15 cellular contexts compared by ENCODE assay signal in genomic region chr15:47802216-47802615, GRCh38.
A peak's percentile ranks its signal among the peaks of the same experiment; 100 is the strongest.
DNase-seq lines count a peak whose midpoint lies in the region; ATAC-seq and TF ChIP-seq lines count a peak whose summit lies in the region.
"Had no signal": no experiment of that assay in that cellular context is flagged by ENCODE, and none has a peak within 500 bp of the region (broad histone marks: within the 10 kb centered on the region; RNA-seq: fewer than 3 reads in every experiment).

No MANE protein-coding gene starts in this region.

- TF ChIP-seq CTCF in RWPE1 (conservative IDR thresholded peaks at IDR 0.05; ENCODE audit: low read depth) (no peak), VCaP (conservative IDR thresholded peaks at IDR 0.05) (no peak), osteocyte (IDR thresholded peaks at IDR 0.05) (no peak)

- H3K36me3 Mint-ChIP-seq in osteocyte (ENCODE audit: unreplicated experiment) = no peaks in the 10 kb centered on the region
- no peaks in the 10 kb centered on the region for H3K36me3 Mint-ChIP-seq in activated CD8-positive, alpha-beta memory T cell treated with anti-CD3 and anti-CD28 coated beads, Interleukin-2, amount 10 ng/mL, durations not matched to agents 7 days and 5 days
- H3K36me3 Mint-ChIP-seq: CD8-positive, alpha-beta memory T cell had no signal

- H3K9me3 Mint-ChIP-seq in osteocyte (ENCODE audit: unreplicated experiment) = no peaks in the 10 kb centered on the region
- no peaks in the 10 kb centered on the region for H3K9me3 Mint-ChIP-seq in activated CD8-positive, alpha-beta memory T cell treated with anti-CD3 and anti-CD28 coated beads, Interleukin-2, amount 10 ng/mL, durations not matched to agents 7 days and 5 days (ENCODE audit: low read depth)
- H3K9me3 Mint-ChIP-seq: H9 had no signal

- no peak overlapping the region for H3K4me3 Mint-ChIP-seq in osteocyte (ENCODE audit: unreplicated experiment)
- H3K4me3 Mint-ChIP-seq in activated CD8-positive, alpha-beta memory T cell treated with anti-CD3 and anti-CD28 coated beads, Interleukin-2, amount 10 ng/mL, durations not matched to agents 7 days and 5 days = no peak overlapping the region
- H3K4me3 Mint-ChIP-seq: B cell; CD8-positive, alpha-beta memory T cell; H9 had no signal

- H3K27ac Mint-ChIP-seq in osteocyte (ENCODE audit: unreplicated experiment) = no peak overlapping the region
- H3K27ac Mint-ChIP-seq in activated CD8-positive, alpha-beta memory T cell treated with anti-CD3 and anti-CD28 coated beads, Interleukin-2, amount 10 ng/mL, durations not matched to agents 7 days and 5 days = no peak overlapping the region
- H3K27ac Mint-ChIP-seq: B cell; CD8-positive, alpha-beta memory T cell; H9 had no signal

- CTCF ChIA-PET in RWPE1 (lab: Yijun Ruan, JAX) = interaction anchor here (0.9 kb wide), 1 partner anchor 84 kb away, joined by 3 read pairs; no protein-coding TSS in a partner anchor
- CTCF ChIA-PET in activated CD8-positive, alpha-beta memory T cell treated with anti-CD3 and anti-CD28 coated beads, Interleukin-2, amount 10 ng/mL, durations not matched to agents 7 days and 5 days (lab: Charles Lee) = no interaction called here

- POLR2A ChIA-PET in RWPE1 (lab: Yijun Ruan, JAX; ENCODE audit: low non-redundant PET) = no interaction called here

- peak overlapping the region; percentile 77 for H3K27ac ChIP-seq in RWPE1
- H3K27ac ChIP-seq in VCaP = peak overlapping the region; percentile 23; the same call in 1 of the 2 replicates
- H3K27ac ChIP-seq in epithelial cell of prostate = peak overlapping the region; percentile 88
- H3K27ac ChIP-seq: BLaER1 treated with 17β-estradiol and CSF1 and Interleukin-3, amounts not matched to agents 10 nM and 100 nM had no signal

- no peaks in the 10 kb centered on the region for H3K4me1 Mint-ChIP-seq in osteocyte (ENCODE audit: unreplicated experiment)
- H3K4me1 Mint-ChIP-seq in activated CD8-positive, alpha-beta memory T cell treated with anti-CD3 and anti-CD28 coated beads, Interleukin-2, amount 10 ng/mL, durations not matched to agents 7 days and 5 days = no peaks in the 10 kb centered on the region
- H3K4me1 Mint-ChIP-seq: CD8-positive, alpha-beta memory T cell had no signal

- H3K27me3 Mint-ChIP-seq in osteocyte (ENCODE audit: unreplicated experiment) = peaks cover 22% of the 10 kb centered on the region
- H3K27me3 Mint-ChIP-seq in activated CD8-positive, alpha-beta memory T cell treated with anti-CD3 and anti-CD28 coated beads, Interleukin-2, amount 10 ng/mL, durations not matched to agents 7 days and 5 days = no peaks in the 10 kb centered on the region
- H3K27me3 Mint-ChIP-seq: B cell; CD8-positive, alpha-beta memory T cell had no signal

- no peak for DNase-seq in RWPE1 (ENCODE audit: low spot score)
- DNase-seq in epithelial cell of prostate (ENCODE audit: low read depth, low spot score) = no peak
- DNase-seq in osteocyte (ENCODE audit: extremely low spot score, unreplicated experiment) = peak; percentile 36
- DNase-seq in NCI-H1436 treated with DMSO at 0.1 percent for 48 hours (lab: John Stamatoyannopoulos, UW) = no peak
- DNase-seq in activated CD8-positive, alpha-beta memory T cell treated with anti-CD3 and anti-CD28 coated beads, Interleukin-2, amount 10 ng/mL, durations not matched to agents 7 days and 5 days = no peak
- DNase-seq: CD8-positive, alpha-beta memory T cell; DMS 273 treated with DMSO at 0.1 percent for 48 hours; DMS53; DND-41; EL; H9 had no signal

- no peak for ATAC-seq in activated CD8-positive, alpha-beta memory T cell treated with anti-CD3 and anti-CD28 coated beads, Interleukin-2, amount 10 ng/mL, durations not matched to agents 7 days and 5 days
- no peak for ATAC-seq in SK-N-SH treated with all-trans-retinoic acid at 6 μM for 48 hours

TF ChIP-seq in SK-N-SH treated with all-trans-retinoic acid at 6 μM for 48 hours, 23 proteins besides CTCF, POLR2A, EP300 and RAD21:
- no peak for TF ChIP-seq ISL1 (CRISPR knock-in tag; IDR thresholded peaks at IDR 0.05)
- no peak for TF ChIP-seq ZFP3 (CRISPR knock-in tag; IDR thresholded peaks at IDR 0.05)
- no peak for TF ChIP-seq ZC3H10 (CRISPR knock-in tag; IDR thresholded peaks at IDR 0.05)

Comparison
In these comparisons a context has a peak if more than half of its experiments do, and no peak if none do; other contexts are left out.
1. H3K27ac ChIP-seq: peak in every context shown above with its lines; median percentile 88 in epithelial cell of prostate; 77 in RWPE1; 23 in VCaP.